18 cellular contexts compared by ENCODE assay signal in genomic region chrX:23787745-23788118, GRCh38. TPM values are rescaled to one million over a fixed set of nuclear protein-coding genes. Genes with fewer than 3 reads are reported as not detected.
DNase-seq lines count a peak whose midpoint lies in the region; ATAC-seq and TF ChIP-seq lines count a peak whose summit lies in the region.
"Had no signal": no experiment of that assay in that cellular context is flagged by ENCODE, and none has a peak within 500 bp of the region (broad histone marks: within the 10 kb centered on the region; RNA-seq: fewer than 3 reads in every experiment).

No MANE protein-coding gene starts in this region.

- ATAC-seq in HCT116 (no peak), upper lobe of left lung (ENCODE audit: low FRiP score in 2 of 2) (no peak)

- peak overlapping the region; percentile 56 for H3K27ac Mint-ChIP-seq in mesothelial cell of epicardium

- intact Hi-C loops in HCT116 (cut with micrococcal nuclease): loop anchor here (2.0 kb wide), 1 partner anchor 19 kb away; no protein-coding TSS in a partner anchor

- H3K4me3 Mint-ChIP-seq in mesothelial cell of epicardium: no peak overlapping the region

- TF ChIP-seq RAD21 in HCT116 (IDR thresholded peaks at IDR 0.05; ENCODE audit: low read depth): no peak

- TF ChIP-seq EP300 in upper lobe of left lung (IDR thresholded peaks at IDR 0.05): no peak

- peaks cover 18% of the 10 kb centered on the region for H3K79me2 ChIP-seq in HCT116 (ENCODE audit: insufficient read depth, low read length)

- H3K27ac ChIP-seq in HCT116 (ENCODE audit: low read depth, low read length) (peak overlapping the region; percentile 53), upper lobe of left lung (peak overlapping the region; percentile 15 to 53 (median 48))

- POLR2A ChIA-PET in HCT116 (lab: Charles Lee): interaction anchor here (0.6 to 7.7 kb wide), 7 partner anchors 10 to 120 kb away, joined by 3 to 75 read pairs (median 4); no protein-coding TSS in a partner anchor
- POLR2A ChIA-PET in GM10248 (lab: Yijun Ruan, JAX): interaction anchor here (0.7 kb wide), 1 partner anchor 15 kb away, joined by 4 read pairs; no protein-coding TSS in a partner anchor

- H3K4me3 ChIP-seq in HCT116 (replicated peaks in 1 of 2; ENCODE audit: low read depth in 1 of 2, low read length in 2 of 2) (no peak overlapping the region), adipocyte (ENCODE audit: low read length) (no peak overlapping the region), upper lobe of left lung (no peak overlapping the region)
- H3K4me3 ChIP-seq: HAP-1 had no signal

- no peaks in the 10 kb centered on the region for H3K27me3 Mint-ChIP-seq in mesothelial cell of epicardium (ENCODE audit: low read depth)

- H3K4me1 Mint-ChIP-seq in mesothelial cell of epicardium: peaks cover 27% of the 10 kb centered on the region

- WGBS in upper lobe of left lung, 2 donors: 83 to 94% methylated on average over 2 of the region's 2 CpGs

- no peak for TF ChIP-seq POLR2A in HCT116 (IDR thresholded peaks at IDR 0.05; ENCODE audit: borderline replicate concordance, extremely low read depth, insufficient read depth, insufficient read length)
- no peak for TF ChIP-seq POLR2A in upper lobe of left lung (IDR thresholded peaks at IDR 0.05)

- no TSS peak for BruUV-seq in HCT116 (replicated peaks; lab: Mats Ljungman, UMichigan)

- no peak overlapping the region for H3K4me2 ChIP-seq in HCT116 (ENCODE audit: low read length)

- no peaks in the 10 kb centered on the region for H3K9me3 Mint-ChIP-seq in mesothelial cell of epicardium

- H3K9ac ChIP-seq in HCT116 (ENCODE audit: low read length) (no peak overlapping the region), adipocyte (ENCODE audit: low read length) (peak overlapping the region; percentile 39)

- RAD21 ChIA-PET in HCT116 (lab: Charles Lee; ENCODE audit: low non-redundant PET in 1 of 2, low total read pairs in 2 of 2, uncharacterized antibody in 2 of 2, unreplicated experiment in 2 of 2): interaction anchor here in 1 of 2 experiments (1.0 kb wide), 1 partner anchor 114 kb away, joined by 4 read pairs; no protein-coding TSS in a partner anchor

- 0 out of 2 replicates have a peak, but pooled peaks cover 6% of the 10 kb centered on the region for H4K20me1 ChIP-seq in HCT116 (ENCODE audit: insufficient read depth)

- H3K9me3 ChIP-seq in HCT116 (ENCODE audit: control insufficient read depth in 1 of 2, insufficient read depth in 1 of 2, low read depth in 1 of 2, low read length in 2 of 2): no peaks in the 10 kb centered on the region
- no peaks in the 10 kb centered on the region for H3K9me3 ChIP-seq in adipocyte (ENCODE audit: control insufficient read depth, low read length)
- H3K9me3 ChIP-seq in upper lobe of left lung: no peaks in the 10 kb centered on the region
- H3K9me3 ChIP-seq: HAP-1 had no signal

- H3K36me3 Mint-ChIP-seq in mesothelial cell of epicardium: peaks cover 23% of the 10 kb centered on the region

- H3K27me3 ChIP-seq in HCT116 (ENCODE audit: insufficient read depth, low read length): no peaks in the 10 kb centered on the region
- no peaks in the 10 kb centered on the region for H3K27me3 ChIP-seq in adipocyte (replicated peaks; ENCODE audit: control insufficient read depth, insufficient read depth, low read length)
- H3K27me3 ChIP-seq in upper lobe of left lung: no peaks in the 10 kb centered on the region

- no peak for TF ChIP-seq CTCF in HCT116 (IDR thresholded peaks at IDR 0.05 in 2 of 3, conservative IDR thresholded peaks at IDR 0.05 in 1 of 3; ENCODE audit: borderline replicate concordance in 1 of 3, insufficient read depth in 1 of 3, low read depth in 2 of 3, low read length in 2 of 3)
- no peak for TF ChIP-seq CTCF in mesothelial cell of epicardium (IDR thresholded peaks at IDR 0.05; ENCODE audit: unreplicated experiment)
- no peak for TF ChIP-seq CTCF in upper lobe of left lung (IDR thresholded peaks at IDR 0.05)
- TF ChIP-seq CTCF in GM10248 (IDR thresholded peaks at IDR 0.05; ENCODE audit: control extremely low read depth, extremely low read depth, low read depth, missing control alignments): no peak

- DNase-seq in HCT116 (ENCODE audit: low read depth, low spot score) (no peak), adipocyte (ENCODE audit: low read depth) (no peak), mesothelial cell of epicardium (ENCODE audit: low spot score in 2 of 2, unreplicated experiment in 2 of 2) (no peak), upper lobe of left lung (no peak), NCI-H1694 (lab: John Stamatoyannopoulos, UW) (no peak), NCI-H748 treated with DMSO at 0.1 percent for 48 hours (lab: John Stamatoyannopoulos, UW) (no peak), GM10248 (ENCODE audit: extremely low spot score) (no peak)
- DNase-seq: ACHN, AML-193, COR-L47, DMS153, MV-4-11, NCI-H1436 treated with DMSO at 0.1 percent for 48 hours, NCI-H2081 treated with DMSO at 0.1 percent for 48 hours, NCI-H2227 treated with DMSO at 0.1 percent for 48 hours, NCI-H524, RPMI8226 had no signal

- no peak overlapping the region for H2AFZ ChIP-seq in HCT116 (ENCODE audit: low read depth, low read length, poor library complexity, severe bottlenecking)

- H3K36me3 ChIP-seq in HCT116 (ENCODE audit: control insufficient read depth in 1 of 2, insufficient read depth in 2 of 2, low read length in 2 of 2): peaks cover 7 to 17% of the 10 kb centered on the region in 2 experiments
- H3K36me3 ChIP-seq in adipocyte (ENCODE audit: control insufficient read depth, insufficient read depth, low read length, severe bottlenecking): peaks cover 14% of the 10 kb centered on the region
- H3K36me3 ChIP-seq in upper lobe of left lung: peaks cover 0 to 10% (median 0%) of the 10 kb centered on the region in 4 donors

- CTCF ChIA-PET in HCT116 (lab: Charles Lee): interaction anchor here (2.9 kb wide), 1 partner anchor 114 kb away, joined by 14 read pairs; no protein-coding TSS in a partner anchor
- CTCF ChIA-PET in GM10248 (lab: Yijun Ruan, JAX): interaction anchor here (1.3 kb wide), 2 partner anchors 115 to 121 kb away, joined by 3 to 4 read pairs; no protein-coding TSS in a partner anchor

- H3K9me2 ChIP-seq in HCT116 (ENCODE audit: insufficient read depth): no peaks in the 10 kb centered on the region

- H3K4me1 ChIP-seq in HCT116 (ENCODE audit: control insufficient read depth in 1 of 2, insufficient read depth in 2 of 2, low read length in 2 of 2) (peaks cover 14 to 39% of the 10 kb centered on the region in 2 experiments), adipocyte (ENCODE audit: control insufficient read depth, insufficient read depth, low read length) (peaks cover 12% of the 10 kb centered on the region), upper lobe of left lung (peaks cover 0 to 4% (median 0%) of the 10 kb centered on the region in 4 donors)

TF ChIP-seq in HCT116, 20 proteins besides CTCF, POLR2A, EP300 and RAD21:
- no peak for TF ChIP-seq SRF (IDR thresholded peaks at IDR 0.05; ENCODE audit: low read depth)
- TF ChIP-seq, protein P1, sequence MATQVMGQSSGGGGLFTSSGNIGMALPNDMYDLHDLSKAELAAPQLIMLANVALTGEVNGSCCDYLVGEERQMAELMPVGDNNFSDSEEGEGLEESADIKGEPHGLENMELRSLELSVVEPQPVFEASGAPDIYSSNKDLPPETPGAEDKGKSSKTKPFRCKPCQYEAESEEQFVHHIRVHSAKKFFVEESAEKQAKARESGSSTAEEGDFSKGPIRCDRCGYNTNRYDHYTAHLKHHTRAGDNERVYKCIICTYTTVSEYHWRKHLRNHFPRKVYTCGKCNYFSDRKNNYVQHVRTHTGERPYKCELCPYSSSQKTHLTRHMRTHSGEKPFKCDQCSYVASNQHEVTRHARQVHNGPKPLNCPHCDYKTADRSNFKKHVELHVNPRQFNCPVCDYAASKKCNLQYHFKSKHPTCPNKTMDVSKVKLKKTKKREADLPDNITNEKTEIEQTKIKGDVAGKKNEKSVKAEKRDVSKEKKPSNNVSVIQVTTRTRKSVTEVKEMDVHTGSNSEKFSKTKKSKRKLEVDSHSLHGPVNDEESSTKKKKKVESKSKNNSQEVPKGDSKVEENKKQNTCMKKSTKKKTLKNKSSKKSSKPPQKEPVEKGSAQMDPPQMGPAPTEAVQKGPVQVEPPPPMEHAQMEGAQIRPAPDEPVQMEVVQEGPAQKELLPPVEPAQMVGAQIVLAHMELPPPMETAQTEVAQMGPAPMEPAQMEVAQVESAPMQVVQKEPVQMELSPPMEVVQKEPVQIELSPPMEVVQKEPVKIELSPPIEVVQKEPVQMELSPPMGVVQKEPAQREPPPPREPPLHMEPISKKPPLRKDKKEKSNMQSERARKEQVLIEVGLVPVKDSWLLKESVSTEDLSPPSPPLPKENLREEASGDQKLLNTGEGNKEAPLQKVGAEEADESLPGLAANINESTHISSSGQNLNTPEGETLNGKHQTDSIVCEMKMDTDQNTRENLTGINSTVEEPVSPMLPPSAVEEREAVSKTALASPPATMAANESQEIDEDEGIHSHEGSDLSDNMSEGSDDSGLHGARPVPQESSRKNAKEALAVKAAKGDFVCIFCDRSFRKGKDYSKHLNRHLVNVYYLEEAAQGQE (IDR thresholded peaks at IDR 0.05; ENCODE audit: low read depth): no peak

RNA-seq across cellular contexts. Expression of gene SAT1, which starts 4.8 kb away (rescaled TPM):
- 821 TPM for total RNA-seq in HCT116 (2021; ENCODE audit: unreplicated experiment)
- polyA plus RNA-seq in HCT116 (2012): 1,117 and 1,190 TPM in 2 replicates
- 225 to 236 TPM (median 233 TPM) in 3 replicates for total RNA-seq in mesothelial cell of epicardium
- total RNA-seq in upper lobe of left lung: 1,000 to 10,000 TPM in 4 of 6 donors, 100 to 1,000 TPM in 2; 657 to 1,891 (median 1,145) TPM

RNA-seq across cellular contexts. Expression of gene ACOT9, which starts 44.7 kb away (rescaled TPM):
- total RNA-seq in HCT116 (2021; ENCODE audit: unreplicated experiment): 59.7 TPM
- 41.2 and 49.7 TPM in 2 replicates for polyA plus RNA-seq in HCT116 (2012)
- 29.0 to 32.7 TPM (median 32.5 TPM) in 3 replicates for total RNA-seq in mesothelial cell of epicardium
- total RNA-seq in upper lobe of left lung: 10 to 100 TPM; 40.3 to 54.5 (median 45.1) TPM
